In the genomic region with DNA sequence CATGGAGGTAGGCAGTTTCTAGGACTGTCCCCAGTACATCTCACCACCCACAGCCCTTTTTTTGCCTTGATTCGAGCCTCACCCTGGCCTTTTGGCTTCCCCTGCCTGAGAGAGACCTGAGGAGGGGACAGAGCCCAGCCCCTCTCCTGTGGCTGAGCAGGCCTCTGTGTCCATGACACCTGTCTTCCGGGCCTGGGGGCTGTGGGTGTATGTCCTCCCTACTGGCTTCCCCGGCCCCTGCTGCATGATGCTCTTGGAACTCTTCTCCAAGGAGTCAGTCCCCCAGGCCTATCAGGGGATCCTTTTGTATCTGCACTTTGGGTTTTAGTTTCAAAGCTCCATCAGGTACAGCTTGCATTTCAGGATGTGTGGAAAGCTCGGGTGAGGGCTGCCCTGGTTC, we compare ENCODE assay signal across 1 cellular context.
TF ChIP-seq lines count a peak whose summit lies in the region.

No MANE protein-coding gene starts in this region.

TF ChIP-seq in SK-N-SH treated with all-trans-retinoic acid at 6 μM for 48 hours, 23 proteins besides CTCF, POLR2A, EP300 and RAD21 (continued from another document):
- no peak for TF ChIP-seq ZC3H10 (CRISPR knock-in tag; IDR thresholded peaks at IDR 0.05)
- no peak for TF ChIP-seq ZNF8 (CRISPR knock-in tag; IDR thresholded peaks at IDR 0.05)
